1 cellular context compared by ENCODE assay signal in genomic region chr6:16723833-16724232, GRCh38.
TF ChIP-seq lines count a peak whose summit lies in the region.

No MANE protein-coding gene starts in this region.

TF ChIP-seq in SK-N-SH, 30 proteins besides CTCF, POLR2A, EP300 and RAD21 (continued from another document):
- no peak; the same call in 1 of the 2 replicates for TF ChIP-seq NFIC (IDR thresholded peaks at IDR 0.05; ENCODE audit: borderline replicate concordance)
- TF ChIP-seq SIN3A (IDR thresholded peaks at IDR 0.05; ENCODE audit: borderline replicate concordance, low read depth, low read length), result peak; percentile 44; the same call in 1 of the 2 replicates
- TF ChIP-seq FOSL2 (IDR thresholded peaks at IDR 0.05; ENCODE audit: borderline replicate concordance, low read depth), result peak; percentile 68; the same call in 1 of the 2 replicates
- TF ChIP-seq RCOR1 (IDR thresholded peaks at IDR 0.05; ENCODE audit: low read length), result no peak
